Comparison of ENCODE assay signal across 10 cellular contexts in the genomic region with DNA sequence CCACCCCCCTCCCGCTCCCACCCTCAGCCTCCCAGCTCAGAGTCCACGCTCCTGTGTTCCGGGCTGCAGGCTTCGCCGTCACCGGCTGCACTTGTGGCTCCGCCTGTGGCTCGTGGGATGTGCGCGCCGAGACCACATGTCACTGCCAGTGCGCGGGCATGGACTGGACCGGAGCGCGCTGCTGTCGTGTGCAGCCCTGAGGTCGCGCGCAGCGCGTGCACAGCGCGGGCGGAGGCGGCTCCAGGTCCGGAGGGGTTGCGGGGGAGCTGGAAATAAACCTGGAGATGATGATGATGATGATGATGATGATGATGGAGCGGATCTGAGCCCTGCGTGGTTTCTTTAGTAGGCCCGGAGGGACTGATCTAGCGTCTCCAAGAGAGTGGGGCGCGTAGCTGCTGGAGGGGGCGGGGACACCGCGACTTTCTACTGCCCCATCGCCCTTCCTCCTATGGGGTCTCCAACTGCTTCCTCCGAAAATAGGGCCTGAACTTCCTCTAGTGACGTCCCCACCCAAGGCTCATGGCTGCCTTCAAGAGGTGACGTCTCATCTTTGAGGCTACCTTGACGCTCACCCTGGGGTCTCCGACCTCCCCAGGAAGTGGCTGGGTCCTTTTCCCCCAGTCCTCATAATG. TPM values are rescaled to one million over a fixed set of nuclear protein-coding genes. Genes with fewer than 3 reads are reported as not detected.
DNase-seq lines count a peak whose midpoint lies in the region; ATAC-seq and TF ChIP-seq lines count a peak whose summit lies in the region.
"Had no signal": no experiment of that assay in that cellular context is flagged by ENCODE, and none has a peak within 500 bp of the region (broad histone marks: within the 10 kb centered on the region; RNA-seq: fewer than 3 reads in every experiment).

No MANE protein-coding gene starts in this region.

- H3K4me1 ChIP-seq in heart right ventricle: peaks cover 0 to 19% (median 0%) of the 10 kb centered on the region in 9 donors
- peaks cover 0 to 18% (median 0%) of the 10 kb centered on the region in 4 donors for H3K4me1 ChIP-seq in upper lobe of left lung
- H3K4me1 ChIP-seq: sigmoid colon had no signal

- 0 to 2% methylated on average over 39 to 43 of the region's 43 CpGs for WGBS in heart right ventricle, 2 donors
- 1 to 2% methylated on average over 26 to 42 of the region's 43 CpGs for WGBS in upper lobe of left lung, 2 donors

- TF ChIP-seq CTCF in heart right ventricle (IDR thresholded peaks at IDR 0.05) (no peak), upper lobe of left lung (IDR thresholded peaks at IDR 0.05) (no peak)

- H3K27ac ChIP-seq in heart right ventricle: peak overlapping the region in 1 of 10 donors; percentile 38
- H3K27ac ChIP-seq in upper lobe of left lung: peak overlapping the region in 2 of 4 donors; percentile 30 to 54
- H3K27ac ChIP-seq: sigmoid colon had no signal

- no peaks in the 10 kb centered on the region for H3K36me3 Mint-ChIP-seq in activated T-helper 1 cell treated with anti-CD3 and anti-CD28 coated beads, Interleukin-12 subunit alpha, Interleukin-12 subunit beta, Interleukin-2, Interleukin-4 antibody, amounts not matched to agents 30 ng/mL and 10 ng/mL and 1 ng/mL, durations not matched to agents 14 hours and 24 hours and 36 hours (ENCODE audit: low read depth)

- no peaks in the 10 kb centered on the region for H3K9me3 Mint-ChIP-seq in activated T-helper 1 cell treated with anti-CD3 and anti-CD28 coated beads, Interleukin-12 subunit alpha, Interleukin-12 subunit beta, Interleukin-2, Interleukin-4 antibody, amounts not matched to agents 30 ng/mL and 10 ng/mL and 1 ng/mL, durations not matched to agents 14 hours and 24 hours and 36 hours

- H3K9me3 ChIP-seq in heart right ventricle (peaks cover 0 to 7% (median 0%) of the 10 kb centered on the region in 11 donors), upper lobe of left lung (no peaks in the 10 kb centered on the region)
- H3K9me3 ChIP-seq: sigmoid colon had no signal

- peaks cover 41% of the 10 kb centered on the region for H3K27me3 Mint-ChIP-seq in activated T-helper 1 cell treated with anti-CD3 and anti-CD28 coated beads, Interleukin-12 subunit alpha, Interleukin-12 subunit beta, Interleukin-2, Interleukin-4 antibody, amounts not matched to agents 30 ng/mL and 10 ng/mL and 1 ng/mL, durations not matched to agents 14 hours and 24 hours and 36 hours (ENCODE audit: insufficient read depth)

- DNase-seq in cardiac septum (ENCODE audit: low spot score) (peak; percentile 82), heart right ventricle (no peak), inferior parietal cortex (ENCODE audit: extremely low spot score) (peak; percentile 17), upper lobe of left lung (peak; percentile 68 to 90), KG1 (lab: John Stamatoyannopoulos, UW) (no peak), NCI-H2029 treated with DMSO at 0.1 percent for 48 hours (lab: John Stamatoyannopoulos, UW) (no peak), NCI-H1694 (lab: John Stamatoyannopoulos, UW) (no peak)
- peak; percentile 11 for DNase-seq in activated T-helper 1 cell treated with anti-CD3 and anti-CD28 coated beads, Interleukin-12 subunit alpha, Interleukin-12 subunit beta, Interleukin-2, Interleukin-4 antibody, amounts not matched to agents 30 ng/mL and 10 ng/mL and 1 ng/mL, durations not matched to agents 14 hours and 24 hours and 36 hours (ENCODE audit: low spot score)
- DNase-seq: NCI-H2081, sigmoid colon had no signal

- ATAC-seq in heart right ventricle (no peak), upper lobe of left lung (ENCODE audit: low FRiP score in 2 of 2) (peak in 1 of 2 donors; percentile 62)

- no peak for TF ChIP-seq EP300 in upper lobe of left lung (IDR thresholded peaks at IDR 0.05)

- H3K36me3 ChIP-seq in heart right ventricle (no peaks in the 10 kb centered on the region), upper lobe of left lung (no peaks in the 10 kb centered on the region)
- H3K36me3 ChIP-seq: sigmoid colon had no signal

- peaks cover 13% of the 10 kb centered on the region for H3K4me1 Mint-ChIP-seq in activated T-helper 1 cell treated with anti-CD3 and anti-CD28 coated beads, Interleukin-12 subunit alpha, Interleukin-12 subunit beta, Interleukin-2, Interleukin-4 antibody, amounts not matched to agents 30 ng/mL and 10 ng/mL and 1 ng/mL, durations not matched to agents 14 hours and 24 hours and 36 hours (ENCODE audit: low read depth)

- intact Hi-C loops in cardiac septum (cut with DNase I) (no loop called here), heart right ventricle (cut with DNase I) (loop anchor here in 3 of 10 donors (10.0 kb wide), 3 partner anchors 105 to 565 kb away; no protein-coding TSS in a partner anchor)
- intact Hi-C loops in activated T-helper 1 cell treated with anti-CD3 and anti-CD28 coated beads, Interleukin-12 subunit alpha, Interleukin-12 subunit beta, Interleukin-2, Interleukin-4 antibody, amounts not matched to agents 30 ng/mL and 10 ng/mL and 1 ng/mL, durations not matched to agents 14 hours and 24 hours and 36 hours (cut with micrococcal nuclease): no loop called here

- peak overlapping the region in 1 of 10 donors; percentile 28 for H3K4me3 ChIP-seq in heart right ventricle
- H3K4me3 ChIP-seq in upper lobe of left lung: peak overlapping the region in 2 of 4 donors; percentile 5 to 7
- H3K4me3 ChIP-seq: sigmoid colon had no signal

- H3K27me3 ChIP-seq in heart right ventricle: peaks cover 0 to 60% (median 32%) of the 10 kb centered on the region in 7 donors
- H3K27me3 ChIP-seq in upper lobe of left lung: no peaks in the 10 kb centered on the region

- H3K27ac Mint-ChIP-seq in activated T-helper 1 cell treated with anti-CD3 and anti-CD28 coated beads, Interleukin-12 subunit alpha, Interleukin-12 subunit beta, Interleukin-2, Interleukin-4 antibody, amounts not matched to agents 30 ng/mL and 10 ng/mL and 1 ng/mL, durations not matched to agents 14 hours and 24 hours and 36 hours: no peak overlapping the region

- peak overlapping the region; percentile 30 for H3K4me3 Mint-ChIP-seq in activated T-helper 1 cell treated with anti-CD3 and anti-CD28 coated beads, Interleukin-12 subunit alpha, Interleukin-12 subunit beta, Interleukin-2, Interleukin-4 antibody, amounts not matched to agents 30 ng/mL and 10 ng/mL and 1 ng/mL, durations not matched to agents 14 hours and 24 hours and 36 hours

- peak in 1 of 4 donors; percentile 29 for TF ChIP-seq POLR2A in upper lobe of left lung (IDR thresholded peaks at IDR 0.05)

RNA-seq across cellular contexts. Expression of gene RETN, which starts 1.4 kb away (rescaled TPM):
- total RNA-seq in cardiac septum: 0.75 TPM
- under 1 TPM in 2 of 10 donors, not detected in 8; 0.51 to 0.76 TPM for total RNA-seq in heart right ventricle
- 10 to 100 TPM in 1 of 2 donors, 1 to 10 TPM in 1; 8.5 to 12.6 TPM for polyA plus RNA-seq in heart right ventricle
- total RNA-seq in activated T-helper 1 cell treated with anti-CD3 and anti-CD28 coated beads, Interleukin-12 subunit alpha, Interleukin-12 subunit beta, Interleukin-2, Interleukin-4 antibody, amounts not matched to agents 30 ng/mL and 10 ng/mL and 1 ng/mL, durations not matched to agents 14 hours and 24 hours and 36 hours: not detected in 2 replicates
- total RNA-seq in upper lobe of left lung: 10 to 100 TPM in 3 of 6 donors, 1 to 10 TPM in 3; 2.5 to 59.2 (median 13.8) TPM
- total RNA-seq: sigmoid colon had no signal

RNA-seq across cellular contexts. Expression of gene MCEMP1, which starts 6.6 kb away (rescaled TPM):
- total RNA-seq in cardiac septum: 0.54 TPM
- 1 to 10 TPM in 1 of 10 donors, under 1 TPM in 5, not detected in 4; 0.17 to 1.2 (median 0.25) TPM for total RNA-seq in heart right ventricle
- polyA plus RNA-seq in heart right ventricle: under 1 TPM in 1 of 2 donors, not detected in 1; 0.71 TPM
- total RNA-seq in activated T-helper 1 cell treated with anti-CD3 and anti-CD28 coated beads, Interleukin-12 subunit alpha, Interleukin-12 subunit beta, Interleukin-2, Interleukin-4 antibody, amounts not matched to agents 30 ng/mL and 10 ng/mL and 1 ng/mL, durations not matched to agents 14 hours and 24 hours and 36 hours: not detected in 2 replicates
- total RNA-seq in upper lobe of left lung: 100 to 1,000 TPM in 2 of 6 donors, 10 to 100 TPM in 3, 1 to 10 TPM in 1; 9.4 to 160 (median 36.6) TPM

RNA-seq across cellular contexts. Expression of gene TRAPPC5, which starts 10.4 kb away (rescaled TPM):
- total RNA-seq in cardiac septum: 77.0 TPM
- 100 to 1,000 TPM in 3 of 10 donors, 10 to 100 TPM in 7; 75.3 to 132 (median 86.0) TPM for total RNA-seq in heart right ventricle
- 100 to 1,000 TPM; 149 to 388 TPM for polyA plus RNA-seq in heart right ventricle
- 72.2 and 86.8 TPM in 2 replicates for total RNA-seq in activated T-helper 1 cell treated with anti-CD3 and anti-CD28 coated beads, Interleukin-12 subunit alpha, Interleukin-12 subunit beta, Interleukin-2, Interleukin-4 antibody, amounts not matched to agents 30 ng/mL and 10 ng/mL and 1 ng/mL, durations not matched to agents 14 hours and 24 hours and 36 hours
- 100 to 1,000 TPM in 1 of 6 donors, 10 to 100 TPM in 5; 33.9 to 105 (median 52.0) TPM for total RNA-seq in upper lobe of left lung

RNA-seq across cellular contexts. Expression of gene FCER2, which starts 31.7 kb away (rescaled TPM):
- total RNA-seq in cardiac septum (not detected), heart right ventricle (1 to 10 TPM in 1 of 10 donors, under 1 TPM in 4, not detected in 5; 0.21 to 1.0 (median 0.44) TPM), upper lobe of left lung (1 to 10 TPM in 1 of 6 donors, under 1 TPM in 1, not detected in 4; 0.83 to 2.9 TPM)
- under 1 TPM; 0.13 to 0.44 TPM for polyA plus RNA-seq in heart right ventricle
- not detected in 2 replicates for total RNA-seq in activated T-helper 1 cell treated with anti-CD3 and anti-CD28 coated beads, Interleukin-12 subunit alpha, Interleukin-12 subunit beta, Interleukin-2, Interleukin-4 antibody, amounts not matched to agents 30 ng/mL and 10 ng/mL and 1 ng/mL, durations not matched to agents 14 hours and 24 hours and 36 hours

RNA-seq across cellular contexts. Expression of gene STXBP2, which starts 33.4 kb away (rescaled TPM):
- total RNA-seq in cardiac septum: 4.0 TPM
- total RNA-seq in heart right ventricle: 10 to 100 TPM in 2 of 10 donors, 1 to 10 TPM in 8; 1.6 to 19.6 (median 2.5) TPM
- 1 to 10 TPM; 6.0 to 6.7 TPM for polyA plus RNA-seq in heart right ventricle
- 101 and 102 TPM in 2 replicates for total RNA-seq in activated T-helper 1 cell treated with anti-CD3 and anti-CD28 coated beads, Interleukin-12 subunit alpha, Interleukin-12 subunit beta, Interleukin-2, Interleukin-4 antibody, amounts not matched to agents 30 ng/mL and 10 ng/mL and 1 ng/mL, durations not matched to agents 14 hours and 24 hours and 36 hours
- total RNA-seq in upper lobe of left lung: 100 to 1,000 TPM; 111 to 562 (median 249) TPM

Comparison
In these comparisons a context has a peak if more than half of its experiments do, and no peak if none do; other contexts are left out.
1. DNase-seq: peak in cardiac septum (single experiment), activated T-helper 1 cell treated with anti-CD3 and anti-CD28 coated beads, Interleukin-12 subunit alpha, Interleukin-12 subunit beta, Interleukin-2, Interleukin-4 antibody, amounts not matched to agents 30 ng/mL and 10 ng/mL and 1 ng/mL, durations not matched to agents 14 hours and 24 hours and 36 hours (single experiment), inferior parietal cortex (single experiment) and upper lobe of left lung (2 of 2); none in heart right ventricle (0 of 2), KG1 (single experiment), NCI-H2029 treated with DMSO at 0.1 percent for 48 hours (single experiment) and NCI-H1694 (single experiment).